8 cellular contexts compared by ENCODE assay signal in genomic region chr13:40445557-40445990, GRCh38.
DNase-seq lines count a peak whose midpoint lies in the region; ATAC-seq and FAIRE-seq lines count a peak whose summit lies in the region.

No MANE protein-coding gene starts in this region.

- intact Hi-C loops in left ventricle myocardium superior (cut with micrococcal nuclease) = no loop called here

- DNase-seq in EL = peak; percentile 27
- DNase-seq in SHP77 (lab: John Stamatoyannopoulos, UW) = peak; percentile 75 to 76
- DNase-seq in left ventricle myocardium superior = peak; percentile 62
- DNase-seq in urothelium cell line (ENCODE audit: low spot score) = peak; percentile 20
- DNase-seq in NCI-H2227 (lab: John Stamatoyannopoulos, UW; ENCODE audit: unreplicated experiment) = no peak
- DNase-seq in NCI-H2171 (lab: John Stamatoyannopoulos, UW) = no peak

- peak; percentile 98 for ATAC-seq in GM19351 (IDR thresholded peaks at IDR 0.05; ENCODE audit: unreplicated experiment)
- ATAC-seq in HG03196 (IDR thresholded peaks at IDR 0.05; ENCODE audit: unreplicated experiment) = peak; percentile 98
- ATAC-seq in left ventricle myocardium superior = peak; percentile 58

- FAIRE-seq in urothelium cell line (lab: Jason Lieb, UNC) = no peak

Comparison
In these comparisons a context has a peak if more than half of its experiments do, and no peak if none do; other contexts are left out.
1. DNase-seq: peak in EL (single experiment), SHP77 (2 of 2), left ventricle myocardium superior (single experiment) and urothelium cell line (single experiment); none in NCI-H2227 (single experiment) and NCI-H2171 (single experiment).
2. Peak in every context shown above with its lines, with median percentiles within 50 percentile points of each other: ATAC-seq.